In the genomic region with DNA sequence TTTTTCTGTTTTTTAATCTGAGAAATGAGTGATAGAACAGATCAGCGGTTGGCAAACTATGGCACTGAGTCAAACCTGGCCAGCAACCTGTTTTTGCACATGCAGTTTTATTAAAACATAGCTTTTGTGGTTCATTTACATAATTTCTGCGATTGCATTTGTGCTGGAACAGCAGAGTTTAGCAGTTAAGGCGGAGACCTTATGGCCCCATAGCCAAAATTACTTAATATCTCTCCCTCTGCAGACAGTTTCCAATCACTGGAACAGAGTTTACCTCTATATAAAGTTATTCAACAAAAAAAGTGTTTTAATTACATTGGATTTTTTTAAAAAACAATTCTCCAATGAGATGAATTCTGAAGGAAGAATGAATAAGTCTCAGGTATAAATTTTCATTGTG, we compare ENCODE assay signal across 17 cellular contexts.
"Had no signal": no experiment of that assay in that cellular context is flagged by ENCODE, and none has a peak within 500 bp of the region (broad histone marks: within the 10 kb centered on the region; RNA-seq: fewer than 3 reads in every experiment).

No MANE protein-coding gene starts in this region.

- H3K79me2 ChIP-seq: hepatocyte had no signal

- H3K9me3 ChIP-seq: ovary, right atrium auricular region had no signal

- H3K4me2 ChIP-seq: hepatocyte had no signal

- H3K4me3 ChIP-seq: dorsolateral prefrontal cortex, hepatocyte, ovary, right atrium auricular region had no signal

- H3K27me3 ChIP-seq: dorsolateral prefrontal cortex, hepatocyte, ovary, right atrium auricular region had no signal

- ATAC-seq: left ventricle myocardium superior, natural killer cell had no signal

- DNase-seq: cortex of kidney; dorsolateral prefrontal cortex; effector CD8-positive, alpha-beta T cell; foreskin melanocyte; head of caudate nucleus; kidney; left cardiac atrium; left ventricle myocardium superior; mammary epithelial cell; natural killer cell; nucleus accumbens; ovary; stimulated activated CD4-positive, alpha-beta T cell treated with anti-CD3 and anti-CD28 coated beads, Interleukin-12 subunit alpha, Interleukin-12 subunit beta, amount 100 ng/mL, for 4 hours; stimulated activated naive CD4-positive, alpha-beta T cell treated with Interleukin-2 at 50 U/mL for 16 hours; trophoblast cell had no signal

- H3K4me1 ChIP-seq: right atrium auricular region had no signal

- H3K27ac ChIP-seq: dorsolateral prefrontal cortex, hepatocyte, ovary, right atrium auricular region had no signal

- H3K36me3 ChIP-seq: ovary, right atrium auricular region had no signal

- H2AFZ ChIP-seq: hepatocyte had no signal
